Comparison of ENCODE assay signal across 1 cellular context in genomic region chr16:50228364-50228868, GRCh38.
TF ChIP-seq lines count a peak whose summit lies in the region.

No MANE protein-coding gene starts in this region.

TF ChIP-seq in K562, 482 proteins besides CTCF, POLR2A, EP300 and RAD21 (continues in another document):
- TF ChIP-seq E2F6 (IDR thresholded peaks at IDR 0.05; ENCODE audit: borderline replicate concordance in 1 of 2, extremely low read depth in 1 of 2, insufficient read depth in 1 of 2, insufficient read length in 1 of 2, low read depth in 1 of 2, low read length in 1 of 2, poor library complexity in 1 of 2, severe bottlenecking in 1 of 2) (peak in 1 of 2 experiments; percentile 57), ZNF592 (IDR thresholded peaks at IDR 0.05) (0 out of 2 replicates have a peak, but pooled peaks have one; percentile 28), ARID1B (IDR thresholded peaks at IDR 0.05) (peak; percentile 46), ZNF766 (CRISPR knock-in tag; conservative IDR thresholded peaks at IDR 0.05) (peak; percentile 61), HLTF (IDR thresholded peaks at IDR 0.05) (no peak), ZNF696 (CRISPR knock-in tag; conservative IDR thresholded peaks at IDR 0.05) (no peak), ZNF175 (CRISPR knock-in tag; IDR thresholded peaks at IDR 0.05; ENCODE audit: low read depth) (0 out of 2 replicates have a peak, but pooled peaks have one; percentile 1), NR2C2 (CRISPR knock-in tag; IDR thresholded peaks at IDR 0.05) (no peak), NR2C2 (tag; IDR thresholded peaks at IDR 0.05) (no peak), ELK1 (CRISPR knock-in tag; IDR thresholded peaks at IDR 0.05) (no peak), ZNF586 (CRISPR knock-in tag; conservative IDR thresholded peaks at IDR 0.05) (no peak), CBFA2T2 (conservative IDR thresholded peaks at IDR 0.05) (peak; percentile 39; the same call in 1 of the 2 replicates), GTF2B (IDR thresholded peaks at IDR 0.05; ENCODE audit: extremely low read depth, insufficient read length) (no peak), CBFA2T3 (IDR thresholded peaks at IDR 0.05) (peak; percentile 70), ZNF41 (CRISPR knock-in tag; conservative IDR thresholded peaks at IDR 0.05) (no peak), PHF20 (IDR thresholded peaks at IDR 0.05; ENCODE audit: partially characterized antibody) (no peak), TCF3 (CRISPR knock-in tag; IDR thresholded peaks at IDR 0.05) (peak; percentile 26; the same call in 1 of the 2 replicates), YY1 (IDR thresholded peaks at IDR 0.05; ENCODE audit: borderline replicate concordance in 1 of 3, control insufficient read depth in 1 of 3, extremely low read depth in 1 of 3, insufficient read depth in 3 of 3, insufficient read length in 1 of 3, insufficient replicate concordance in 2 of 3, low read depth in 1 of 3, low read length in 2 of 3) (peak in 1 of 3 experiments; percentile 54), NR2C1 (IDR thresholded peaks at IDR 0.05) (no peak), NR2C1 (tag; IDR thresholded peaks at IDR 0.05) (peak; percentile 50), SMAD4 (CRISPR knock-in tag; conservative IDR thresholded peaks at IDR 0.05) (peak; percentile 14; the same call in 1 of the 2 replicates), VEZF1 (CRISPR knock-in tag; IDR thresholded peaks at IDR 0.05) (peak; percentile 23; the same call in 1 of the 2 replicates), SMARCA5 (IDR thresholded peaks at IDR 0.05) (no peak), HMBOX1 (IDR thresholded peaks at IDR 0.05) (peak; percentile 65), FOSL1 (tag; conservative IDR thresholded peaks at IDR 0.05) (peak; percentile 37; the same call in 1 of the 2 replicates), MTF1 (CRISPR knock-in tag; IDR thresholded peaks at IDR 0.05; ENCODE audit: borderline replicate concordance) (no peak), ZNF449 (CRISPR knock-in tag; IDR thresholded peaks at IDR 0.05) (no peak), E2F8 (IDR thresholded peaks at IDR 0.05; ENCODE audit: low read depth, partially characterized antibody) (no peak), PKNOX1 (IDR thresholded peaks at IDR 0.05) (peak; percentile 32; the same call in 1 of the 2 replicates), DMBX1 (CRISPR knock-in tag; IDR thresholded peaks at IDR 0.05; ENCODE audit: borderline replicate concordance) (peak; percentile 68; the same call in 1 of the 2 replicates), ZNF699 (CRISPR knock-in tag; IDR thresholded peaks at IDR 0.05; ENCODE audit: insufficient replicate concordance) (no peak), ARID2 (IDR thresholded peaks at IDR 0.05) (no peak), SMARCA4 (IDR thresholded peaks at IDR 0.05) (0 out of 2 replicates have a peak, but pooled peaks have one; percentile 33), ZMIZ1 (IDR thresholded peaks at IDR 0.05; ENCODE audit: low read depth in 2 of 2, low read length in 2 of 2) (peak in 1 of 2 experiments; percentile 7; a peak in 1 of 4 replicates), NFATC3 (IDR thresholded peaks at IDR 0.05) (no peak), TFAP4 (CRISPR knock-in tag; IDR thresholded peaks at IDR 0.05; ENCODE audit: borderline replicate concordance) (peak; percentile 18; the same call in 1 of the 2 replicates), CREM (IDR thresholded peaks at IDR 0.05; ENCODE audit: low read depth) (0 out of 2 replicates have a peak, but pooled peaks have one; percentile 14), ZBTB17 (CRISPR knock-in tag; IDR thresholded peaks at IDR 0.05) (0 out of 2 replicates have a peak, but pooled peaks have one; percentile 46), C11orf30 (IDR thresholded peaks at IDR 0.05; ENCODE audit: low read depth) (no peak), ATF7 (IDR thresholded peaks at IDR 0.05) (no peak)
